In genomic region chr2:222903234-222904220, GRCh38 we compare ENCODE assay signal across 1 cellular context.
TF ChIP-seq lines count a peak whose summit lies in the region.

No MANE protein-coding gene starts in this region.

TF ChIP-seq in GM12878, 131 proteins besides CTCF, POLR2A, EP300 and RAD21 (continued from another document):
- TF ChIP-seq IRF3 (IDR thresholded peaks at IDR 0.05) (no peak), ZNF592 (IDR thresholded peaks at IDR 0.05) (peak; percentile 66; the same call in 1 of the 2 replicates), EED (IDR thresholded peaks at IDR 0.05; ENCODE audit: low read depth) (no peak), ETV6 (conservative IDR thresholded peaks at IDR 0.05 in 1 of 2, IDR thresholded peaks at IDR 0.05 in 1 of 2; ENCODE audit: borderline replicate concordance in 1 of 2, low read depth in 1 of 2) (no peak), RUNX3 (IDR thresholded peaks at IDR 0.05; ENCODE audit: low read length) (peak; percentile 29; the same call in 1 of the 2 replicates), MEF2A (IDR thresholded peaks at IDR 0.05; ENCODE audit: insufficient read depth, low read depth, low read length) (no peak), BCL3 (IDR thresholded peaks at IDR 0.05; ENCODE audit: borderline replicate concordance, insufficient read depth, low read depth, low read length, poor library complexity, severe bottlenecking) (no peak), NBN (IDR thresholded peaks at IDR 0.05) (no peak), NFXL1 (IDR thresholded peaks at IDR 0.05; ENCODE audit: borderline replicate concordance) (no peak), FOXM1 (IDR thresholded peaks at IDR 0.05; ENCODE audit: low read depth, low read length) (no peak)
TF ChIP-seq in GM12878: peak in this region for 3.
